ENCODE assay signal across 27 cellular contexts in genomic region chr14:50052517-50052916, GRCh38.
"Had no signal": no experiment of that assay in that cellular context is flagged by ENCODE, and none has a peak within 500 bp of the region (broad histone marks: within the 10 kb centered on the region; RNA-seq: fewer than 3 reads in every experiment).

No MANE protein-coding gene starts in this region.

- H3K4me1 ChIP-seq: ascending aorta had no signal

- H3K27ac Mint-ChIP-seq: activated CD4-positive, alpha-beta memory T cell treated with anti-CD3 and anti-CD28 coated beads for 36 hours; activated naive CD4-positive, alpha-beta T cell treated with anti-CD3 and anti-CD28 coated beads, Interleukin-2, amount 50 U/mL, for 72 hours; activated naive CD8-positive, alpha-beta T cell treated with anti-CD3 and anti-CD28 coated beads, Interleukin-2, amount 50 U/mL, for 24 hours; brain had no signal

- H3K36me3 Mint-ChIP-seq: brain had no signal

- H3K9me3 Mint-ChIP-seq: activated CD4-positive, alpha-beta memory T cell treated with anti-CD3 and anti-CD28 coated beads for 36 hours; activated naive CD8-positive, alpha-beta T cell treated with anti-CD3 and anti-CD28 coated beads, Interleukin-2, amount 50 U/mL, for 24 hours; brain; T-cell had no signal

- ATAC-seq: activated naive CD4-positive, alpha-beta T cell treated with anti-CD3 and anti-CD28 coated beads, Interleukin-2, amount 50 U/mL, for 72 hours; activated naive CD8-positive, alpha-beta T cell treated with anti-CD3 and anti-CD28 coated beads, Interleukin-2, amount 50 U/mL, for 24 hours; Panc1; Right ventricle myocardium inferior; T-cell had no signal

- H3K4me3 ChIP-seq: ascending aorta, SK-N-MC had no signal

- DNase-seq: activated CD4-positive, alpha-beta memory T cell treated with anti-CD3 and anti-CD28 coated beads for 36 hours; activated CD4-positive, alpha-beta T cell treated with anti-CD3 and anti-CD28 coated beads, Interleukin-2, amount 10 ng/mL, durations not matched to agents 7 days and 5 days; activated CD4-positive, CD25-positive, alpha-beta regulatory T cell; activated CD8-positive, alpha-beta memory T cell treated with anti-CD3 and anti-CD28 coated beads, Interleukin-2, amount 50 U/mL, for 4 hours; activated effector memory CD4-positive, alpha-beta T cell treated with anti-CD3 and anti-CD28 coated beads, Interleukin-2, amount 50 U/mL, for 16 hours; activated naive CD4-positive, alpha-beta T cell treated with Interleukin-2 at 50 U/mL for 16 hours; activated naive CD8-positive, alpha-beta T cell treated with anti-CD3 and anti-CD28 coated beads, Interleukin-2, amount 50 U/mL, for 24 hours; amniotic stem cell; KG1; NCI-H1048; NCI-H1417; NCI-H1930; NCI-H2171 treated with DMSO at 0.1 percent for 48 hours; NCI-H226; NCI-H510A; NCI-H526 treated with DMSO at 0.1 percent for 48 hours; NCI-H82; OCI-M1; RPMI8226; T-cell had no signal

- H3K9me3 ChIP-seq: ascending aorta had no signal

- H3K27me3 ChIP-seq: ascending aorta had no signal

- H3K36me3 ChIP-seq: ascending aorta had no signal

- H3K4me3 Mint-ChIP-seq: activated CD4-positive, alpha-beta memory T cell treated with anti-CD3 and anti-CD28 coated beads for 36 hours; activated CD4-positive, alpha-beta T cell treated with anti-CD3 and anti-CD28 coated beads, Interleukin-2, amount 10 ng/mL, durations not matched to agents 7 days and 5 days; activated naive CD8-positive, alpha-beta T cell treated with anti-CD3 and anti-CD28 coated beads, Interleukin-2, amount 50 U/mL, for 24 hours; brain; T-cell had no signal

- H3K4me1 Mint-ChIP-seq: brain had no signal

- H3K27me3 Mint-ChIP-seq: activated CD4-positive, alpha-beta memory T cell treated with anti-CD3 and anti-CD28 coated beads for 36 hours; activated CD4-positive, alpha-beta T cell treated with anti-CD3 and anti-CD28 coated beads, Interleukin-2, amount 10 ng/mL, durations not matched to agents 7 days and 5 days; activated naive CD8-positive, alpha-beta T cell treated with anti-CD3 and anti-CD28 coated beads, Interleukin-2, amount 50 U/mL, for 24 hours; T-cell had no signal

- H3K27ac ChIP-seq: ascending aorta, SK-N-MC, VCaP had no signal
